Comparison of ENCODE assay signal across 20 cellular contexts in the genomic region with DNA sequence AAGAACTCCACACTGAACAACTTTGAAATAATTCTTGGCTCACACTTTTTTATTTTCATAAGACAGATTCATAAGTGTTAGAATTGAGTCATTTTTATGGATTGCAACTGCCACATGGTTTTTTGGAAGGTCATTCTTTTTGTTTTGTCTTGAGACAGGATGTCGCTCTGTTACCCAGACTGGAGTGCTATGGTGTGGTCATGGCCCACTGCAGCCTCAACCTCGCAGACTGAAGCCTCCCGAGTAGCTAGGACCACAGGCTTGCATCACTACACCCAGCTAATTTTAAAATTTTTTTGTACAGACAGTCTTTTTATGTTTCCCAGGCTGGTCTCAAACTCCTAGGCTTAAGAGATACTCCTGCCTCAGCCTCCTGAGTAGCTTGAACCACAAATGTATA. TPM values are rescaled to one million over a fixed set of nuclear protein-coding genes. Genes with fewer than 3 reads are reported as not detected.
DNase-seq lines count a peak whose midpoint lies in the region; ATAC-seq, FAIRE-seq and TF ChIP-seq lines count a peak whose summit lies in the region.
"Had no signal": no experiment of that assay in that cellular context is flagged by ENCODE, and none has a peak within 500 bp of the region (broad histone marks: within the 10 kb centered on the region; RNA-seq: fewer than 3 reads in every experiment).

No MANE protein-coding gene starts in this region.

- H3K27me3 ChIP-seq in smooth muscle cell (ENCODE audit: low read depth): no peaks in the 10 kb centered on the region
- H3K27me3 ChIP-seq: BE2C had no signal

- no peak overlapping the region for H2AFZ ChIP-seq in smooth muscle cell (ENCODE audit: low read depth)

- peaks cover 48% of the 10 kb centered on the region for H3K36me3 Mint-ChIP-seq in natural killer cell treated with Interleukin-12 subunit alpha and Interleukin-12 subunit beta and Interleukin-15 and Interleukin-18, amount 100 ng/mL, for 72 hours
- H3K36me3 Mint-ChIP-seq in natural killer cell: peaks cover 30% of the 10 kb centered on the region

- peaks cover 17 to 23% of the 10 kb centered on the region in 2 donors for H3K4me1 Mint-ChIP-seq in natural killer cell treated with Interleukin-12 subunit alpha and Interleukin-12 subunit beta and Interleukin-15 and Interleukin-18, amount 100 ng/mL, for 72 hours (ENCODE audit: low read depth in 2 of 2)
- peaks cover 0 to 7% of the 10 kb centered on the region in 2 donors for H3K4me1 Mint-ChIP-seq in natural killer cell

- H3K27ac ChIP-seq in smooth muscle cell (ENCODE audit: low read depth): no peak overlapping the region
- H3K27ac ChIP-seq: HL-60 had no signal

- no peaks in the 10 kb centered on the region for H3K9me3 ChIP-seq in smooth muscle cell (replicated peaks; ENCODE audit: low read depth)
- H3K9me3 ChIP-seq: BE2C, Caco-2, HAP-1 had no signal

- no peak overlapping the region for H3K4me3 Mint-ChIP-seq in natural killer cell treated with Interleukin-12 subunit alpha and Interleukin-12 subunit beta and Interleukin-15 and Interleukin-18, amount 100 ng/mL, for 72 hours
- no peak overlapping the region for H3K4me3 Mint-ChIP-seq in natural killer cell
- H3K4me3 Mint-ChIP-seq: CD4-positive, CD25-positive, alpha-beta regulatory T cell had no signal

- 98% methylated on average over 3 of the region's 3 CpGs for WGBS in smooth muscle cell (ENCODE audit: low lambda C conversion rate)

- H3K4me2 ChIP-seq in smooth muscle cell: no peak overlapping the region

- no peaks in the 10 kb centered on the region for H3F3A ChIP-seq in smooth muscle cell (ENCODE audit: low read depth)

- intact Hi-C loops in natural killer cell (cut with micrococcal nuclease): no loop called here

- H3K4me1 ChIP-seq in smooth muscle cell (ENCODE audit: low read depth): no peaks in the 10 kb centered on the region
- H3K4me1 ChIP-seq: BE2C, Caco-2, HAP-1 had no signal

- no peak overlapping the region for H3K27ac Mint-ChIP-seq in natural killer cell treated with Interleukin-12 subunit alpha and Interleukin-12 subunit beta and Interleukin-15 and Interleukin-18, amount 100 ng/mL, for 72 hours
- H3K27ac Mint-ChIP-seq in natural killer cell: no peak overlapping the region

- TF ChIP-seq CTCF in natural killer cell (IDR thresholded peaks at IDR 0.05) (no peak), smooth muscle cell (IDR thresholded peaks at IDR 0.05; ENCODE audit: borderline replicate concordance, insufficient read depth, poor library complexity, severe bottlenecking) (no peak)

- no peak for DNase-seq in natural killer cell treated with Interleukin-12 subunit alpha and Interleukin-12 subunit beta and Interleukin-15 and Interleukin-18, amount 100 ng/mL, for 72 hours (ENCODE audit: low spot score)
- DNase-seq in natural killer cell (no peak), EH (ENCODE audit: low read depth) (peak; percentile 2), LHCN-M2 (ENCODE audit: low read depth) (peak; percentile 6), iPS-NIHi11 (ENCODE audit: low spot score) (no peak), kidney glomerular epithelial cell (lab: John Stamatoyannopoulos, UW) (no peak), smooth muscle cell (lab: John Stamatoyannopoulos, UW; ENCODE audit: unreplicated experiment) (no peak)
- DNase-seq: BE2C; C1 segment of cervical spinal cord; Caco-2; CD4-positive, CD25-positive, alpha-beta regulatory T cell; DMS79; IMR-90 had no signal

- no peak overlapping the region for H3K9ac ChIP-seq in smooth muscle cell (ENCODE audit: low read depth)

- H3K36me3 ChIP-seq in smooth muscle cell (ENCODE audit: low read depth): peaks cover 47% of the 10 kb centered on the region

- H3K79me2 ChIP-seq in smooth muscle cell (ENCODE audit: low read depth): peaks cover 21% of the 10 kb centered on the region

- FAIRE-seq in islet of Langerhans (lab: Jason Lieb, UNC): peak; percentile 21
- FAIRE-seq: D721Med, GM12878, HTR-8/SVneo, K562 had no signal

- peaks cover 7% of the 10 kb centered on the region for H4K20me1 ChIP-seq in smooth muscle cell (ENCODE audit: low read depth)

- no peaks in the 10 kb centered on the region for H3K9me3 Mint-ChIP-seq in natural killer cell treated with Interleukin-12 subunit alpha and Interleukin-12 subunit beta and Interleukin-15 and Interleukin-18, amount 100 ng/mL, for 72 hours
- no peaks in the 10 kb centered on the region for H3K9me3 Mint-ChIP-seq in natural killer cell
- H3K9me3 Mint-ChIP-seq: CD4-positive, CD25-positive, alpha-beta regulatory T cell had no signal

- no peak overlapping the region for H3K4me3 ChIP-seq in smooth muscle cell
- H3K4me3 ChIP-seq: GM12878, HAP-1, K562 had no signal

- H3K27me3 Mint-ChIP-seq in natural killer cell treated with Interleukin-12 subunit alpha and Interleukin-12 subunit beta and Interleukin-15 and Interleukin-18, amount 100 ng/mL, for 72 hours: no peaks in the 10 kb centered on the region
- H3K27me3 Mint-ChIP-seq in natural killer cell (ENCODE audit: low read depth in 2 of 2): no peaks in the 10 kb centered on the region
- H3K27me3 Mint-ChIP-seq: CD4-positive, CD25-positive, alpha-beta regulatory T cell had no signal

- peak; percentile 59 to 73 for ATAC-seq in natural killer cell treated with Interleukin-12 subunit alpha and Interleukin-12 subunit beta and Interleukin-15 and Interleukin-18, amount 100 ng/mL, for 72 hours
- no peak for ATAC-seq in natural killer cell
- ATAC-seq: GM12878, K562 had no signal

RNA-seq across cellular contexts. Expression of a gene that starts 20.3 kb away (rescaled TPM):
- 10 to 100 TPM; 24.1 to 34.2 TPM for total RNA-seq in natural killer cell treated with Interleukin-12 subunit alpha and Interleukin-12 subunit beta and Interleukin-15 and Interleukin-18, amount 100 ng/mL, for 72 hours
- total RNA-seq in natural killer cell (10 to 100 TPM; 10.4 to 12.1 (median 11.9) TPM), LHCN-M2 (2014; rRNA removed) (19.5 and 21.0 TPM in 2 replicates), smooth muscle cell (17.5 and 22.4 TPM in 2 replicates)
- polyA plus RNA-seq in LHCN-M2 (2012): 9.4 TPM
- polyA plus RNA-seq in smooth muscle cell: 14.9 and 16.5 TPM in 2 replicates

Comparison
In these comparisons a context has a peak if more than half of its experiments do, and no peak if none do; other contexts are left out.
1. ATAC-seq: peak in natural killer cell treated with Interleukin-12 subunit alpha and Interleukin-12 subunit beta and Interleukin-15 and Interleukin-18, amount 100 ng/mL, for 72 hours (2 of 2); none in natural killer cell (0 of 3).
2. DNase-seq: peak in EH (single experiment) and LHCN-M2 (single experiment); none in natural killer cell treated with Interleukin-12 subunit alpha and Interleukin-12 subunit beta and Interleukin-15 and Interleukin-18, amount 100 ng/mL, for 72 hours (single experiment), natural killer cell (single experiment), iPS-NIHi11 (single experiment), kidney glomerular epithelial cell (single experiment) and smooth muscle cell (single experiment).